Comparison of ENCODE assay signal across 1 cellular context in genomic region chr3:71130516-71131384, GRCh38.
TF ChIP-seq lines count a peak whose summit lies in the region.

No MANE protein-coding gene starts in this region.

TF ChIP-seq in H1, 55 proteins besides CTCF, POLR2A, EP300 and RAD21 (continued from another document):
- no peak for TF ChIP-seq CHD7 (IDR thresholded peaks at IDR 0.05; ENCODE audit: insufficient replicate concordance, low read length)
- TF ChIP-seq MAX (IDR thresholded peaks at IDR 0.05), result no peak
- TF ChIP-seq GTF2F1 (IDR thresholded peaks at IDR 0.05; ENCODE audit: borderline replicate concordance, low read depth, low read length), result no peak
- no peak for TF ChIP-seq BRCA1 (IDR thresholded peaks at IDR 0.05; ENCODE audit: low read depth, low read length)
- TF ChIP-seq CEBPB (IDR thresholded peaks at IDR 0.05; ENCODE audit: low read depth, low read length), result no peak
- TF ChIP-seq SAP30 (IDR thresholded peaks at IDR 0.05; ENCODE audit: insufficient read depth, insufficient replicate concordance, low read length), result no peak
- no peak for TF ChIP-seq TEAD4 (IDR thresholded peaks at IDR 0.05; ENCODE audit: low read depth, low read length)
- no peak for TF ChIP-seq MAFK (IDR thresholded peaks at IDR 0.05; ENCODE audit: low read depth, low read length)
- TF ChIP-seq KDM1A (IDR thresholded peaks at IDR 0.05; ENCODE audit: borderline replicate concordance, low read length), result no peak
- TF ChIP-seq JUN (IDR thresholded peaks at IDR 0.05; ENCODE audit: low read depth, low read length), result no peak
- no peak for TF ChIP-seq POLR2AphosphoS5 (IDR thresholded peaks at IDR 0.05; ENCODE audit: low read depth, low read length)
- no peak for TF ChIP-seq RFX5 (IDR thresholded peaks at IDR 0.05; ENCODE audit: borderline replicate concordance, low read depth, low read length)
- no peak for TF ChIP-seq POU5F1 (IDR thresholded peaks at IDR 0.05; ENCODE audit: low read depth, low read length)
- TF ChIP-seq TCF12 (IDR thresholded peaks at IDR 0.05; ENCODE audit: low read depth, low read length), result no peak
